Comparison of ENCODE assay signal across 1 cellular context in the genomic region with DNA sequence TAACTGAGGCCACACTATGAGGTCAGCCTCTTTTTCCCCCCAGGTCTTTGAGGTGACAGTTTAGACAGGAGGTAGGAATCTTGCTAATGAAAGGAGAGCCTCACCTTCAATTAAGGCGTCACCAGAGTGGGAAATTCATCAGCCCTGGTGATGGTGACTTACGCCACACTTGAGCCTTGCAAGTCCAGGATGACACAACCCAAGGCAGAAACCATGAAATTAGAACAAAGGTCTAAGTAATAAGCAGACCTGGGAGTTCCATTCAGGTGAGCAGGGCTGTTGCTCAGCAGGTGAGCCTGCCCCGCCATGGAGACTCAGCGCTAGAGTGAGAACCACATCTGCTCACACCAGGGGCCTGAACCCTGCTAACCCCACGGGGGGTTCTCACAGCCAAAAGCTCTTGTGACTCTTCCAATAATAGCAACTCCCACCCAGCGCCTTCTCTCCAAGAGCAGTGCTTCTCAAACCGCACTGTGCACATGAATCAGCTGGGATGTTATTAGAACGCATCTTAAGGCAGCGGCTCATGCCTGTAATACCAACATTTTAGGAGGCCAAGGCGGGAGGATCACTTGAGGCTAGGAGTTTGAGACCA.
TF ChIP-seq lines count a peak whose summit lies in the region.

No MANE protein-coding gene starts in this region.

TF ChIP-seq in HepG2, 621 proteins besides CTCF, POLR2A, EP300 and RAD21 (continued from another document):
- TF ChIP-seq, protein P1, sequence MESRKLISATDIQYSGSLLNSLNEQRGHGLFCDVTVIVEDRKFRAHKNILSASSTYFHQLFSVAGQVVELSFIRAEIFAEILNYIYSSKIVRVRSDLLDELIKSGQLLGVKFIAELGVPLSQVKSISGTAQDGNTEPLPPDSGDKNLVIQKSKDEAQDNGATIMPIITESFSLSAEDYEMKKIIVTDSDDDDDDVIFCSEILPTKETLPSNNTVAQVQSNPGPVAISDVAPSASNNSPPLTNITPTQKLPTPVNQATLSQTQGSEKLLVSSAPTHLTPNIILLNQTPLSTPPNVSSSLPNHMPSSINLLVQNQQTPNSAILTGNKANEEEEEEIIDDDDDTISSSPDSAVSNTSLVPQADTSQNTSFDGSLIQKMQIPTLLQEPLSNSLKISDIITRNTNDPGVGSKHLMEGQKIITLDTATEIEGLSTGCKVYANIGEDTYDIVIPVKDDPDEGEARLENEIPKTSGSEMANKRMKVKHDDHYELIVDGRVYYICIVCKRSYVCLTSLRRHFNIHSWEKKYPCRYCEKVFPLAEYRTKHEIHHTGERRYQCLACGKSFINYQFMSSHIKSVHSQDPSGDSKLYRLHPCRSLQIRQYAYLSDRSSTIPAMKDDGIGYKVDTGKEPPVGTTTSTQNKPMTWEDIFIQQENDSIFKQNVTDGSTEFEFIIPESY (CRISPR knock-in tag; IDR thresholded peaks at IDR 0.05): peak; percentile 67; the same call in 1 of the 2 replicates
TF ChIP-seq in HepG2: peak in this region for 1.
